8 cellular contexts compared by ENCODE assay signal in genomic region chr3:49839193-49839809, GRCh38. TPM values are rescaled to one million over a fixed set of nuclear protein-coding genes. Genes with fewer than 3 reads are reported as not detected.
A peak's percentile ranks its signal among the peaks of the same experiment; 100 is the strongest.
DNase-seq lines count a peak whose midpoint lies in the region; ATAC-seq and FAIRE-seq lines count a peak whose summit lies in the region.

No MANE protein-coding gene starts in this region.

- FAIRE-seq in A204.1 (lab: Jason Lieb, UNC) (peak; percentile 25), GM18507 (lab: Jason Lieb, UNC) (peak; percentile 91)

- intact Hi-C loops in left colon (cut with DNase I, micrococcal nuclease): loop anchor here in 1 of 2 donors (5.0 kb wide), 1 partner anchor 137 kb away; no protein-coding TSS in a partner anchor

- ATAC-seq in left colon (peak; percentile 92), GM21526 (IDR thresholded peaks at IDR 0.05; ENCODE audit: low FRiP score, unreplicated experiment) (no peak)

- peak; percentile 56 for DNase-seq in GM18507 (ENCODE audit: extremely low spot score, insufficient read length, low read depth)
- DNase-seq in NCI-H345 treated with DMSO at 0.1 percent for 48 hours (lab: John Stamatoyannopoulos, UW; ENCODE audit: unreplicated experiment): peak; percentile 42
- peak; percentile 70 for DNase-seq in activated CD4-positive, alpha-beta T cell treated with anti-CD3 and anti-CD28 coated beads for 1 hour
- peak; percentile 89 for DNase-seq in cerebellar cortex (ENCODE audit: low spot score)
- peak; percentile 73 to 88 for DNase-seq in left colon
- peak; percentile 71 for DNase-seq in stimulated activated CD4-positive, alpha-beta T cell treated with anti-CD3 and anti-CD28 coated beads, Interleukin-2, amount 100 ng/mL, for 4 hours (ENCODE audit: low read depth)

RNA-seq across cellular contexts. Expression of gene TRAIP, which starts 17.1 kb away (rescaled TPM):
- 1 to 10 TPM; 3.2 to 5.3 TPM for total RNA-seq in left colon

RNA-seq across cellular contexts. Expression of gene UBA7, which starts 25.5 kb away (rescaled TPM):
- 100 to 1,000 TPM in 1 of 2 donors, 10 to 100 TPM in 1; 71.6 to 102 TPM for total RNA-seq in left colon

RNA-seq across cellular contexts. Expression of gene CAMKV, which starts 30.4 kb away (rescaled TPM):
- under 1 TPM; 0.12 to 0.34 TPM for total RNA-seq in left colon

RNA-seq across cellular contexts. Expression of gene INKA1, which starts 36.2 kb away (rescaled TPM):
- total RNA-seq in left colon: 1 to 10 TPM in 1 of 2 donors, under 1 TPM in 1; 0.27 to 2.0 TPM

RNA-seq across cellular contexts. Expression of gene CDHR4, which starts 39.6 kb away (rescaled TPM):
- under 1 TPM in 1 of 2 donors, not detected in 1; 0.20 TPM for total RNA-seq in left colon
